Comparison of ENCODE assay signal across 14 cellular contexts in the genomic region with DNA sequence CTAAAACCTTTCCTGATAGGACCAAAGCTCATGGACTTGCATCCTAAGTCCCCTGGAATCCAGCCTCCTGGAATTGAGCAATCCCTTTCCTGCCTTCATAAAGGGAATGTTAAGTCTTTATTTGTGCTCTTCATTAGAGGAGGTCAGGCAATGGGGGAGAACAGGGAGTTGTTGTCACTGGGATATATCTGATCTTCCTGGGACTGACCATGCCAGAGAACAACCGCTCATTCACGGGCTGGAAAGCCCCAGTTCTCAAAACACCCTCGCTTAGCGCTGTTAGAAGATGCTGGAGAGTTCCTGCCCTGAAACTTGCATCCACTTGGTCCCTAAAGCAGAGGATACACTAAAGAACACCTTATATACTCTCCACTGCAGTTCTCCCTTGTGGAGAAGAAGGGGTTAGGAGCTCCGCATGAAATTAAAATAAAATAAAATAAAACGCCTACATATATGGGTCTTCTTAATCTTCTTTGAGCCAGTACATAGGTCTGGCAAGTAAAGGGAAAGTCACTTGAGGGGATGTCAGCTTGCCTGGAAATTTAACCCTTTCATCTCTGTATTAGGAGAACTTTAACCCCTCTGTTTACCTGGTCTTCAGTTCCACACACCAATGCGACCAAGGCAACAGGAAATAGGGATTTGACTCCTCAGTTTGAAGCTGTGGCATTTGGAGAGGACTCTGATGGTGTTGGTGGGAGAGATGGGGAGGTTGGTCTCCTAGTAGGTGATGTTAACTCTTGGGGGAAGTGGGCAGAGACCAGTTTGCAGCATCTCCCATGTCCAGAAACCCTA. TPM values are rescaled to one million over a fixed set of nuclear protein-coding genes. Genes with fewer than 3 reads are reported as not detected.
DNase-seq lines count a peak whose midpoint lies in the region; ATAC-seq and TF ChIP-seq lines count a peak whose summit lies in the region.
"Had no signal": no experiment of that assay in that cellular context is flagged by ENCODE, and none has a peak within 500 bp of the region (broad histone marks: within the 10 kb centered on the region; RNA-seq: fewer than 3 reads in every experiment).

No MANE protein-coding gene starts in this region.

- DNase-seq in AG10803 (ENCODE audit: low read depth) (peak; percentile 1), adipocyte (ENCODE audit: low read depth) (peak; percentile 1), Right ventricle myocardium superior (no peak)
- DNase-seq in activated CD4-positive, CD25-positive, alpha-beta regulatory T cell (lab: John Stamatoyannopoulos, UW): no peak
- no peak for DNase-seq in stimulated activated CD8-positive, alpha-beta memory T cell treated with anti-CD3 and anti-CD28 coated beads, Interleukin-4, amount 100 ng/mL, for 48 hours
- DNase-seq: activated T-cell treated with anti-CD3 and anti-CD28 coated beads, Interleukin-2, amount 50 U/mL, for 24 hours; DMS53; NCI-H2171; tibial artery had no signal

- no peaks in the 10 kb centered on the region for H3K9me3 Mint-ChIP-seq in nephron

- no peaks in the 10 kb centered on the region for H3K36me3 Mint-ChIP-seq in nephron (ENCODE audit: low read depth)

- peak overlapping the region; percentile 76 to 84 (median 82) for H3K4me3 Mint-ChIP-seq in nephron
- H3K4me3 Mint-ChIP-seq: activated T-cell treated with anti-CD3 and anti-CD28 coated beads, Interleukin-2, amount 50 U/mL, for 24 hours had no signal

- H3K27me3 Mint-ChIP-seq in nephron (ENCODE audit: low read depth): peaks cover 85% of the 10 kb centered on the region

- H3K27ac Mint-ChIP-seq in nephron: no peak overlapping the region
- H3K27ac Mint-ChIP-seq: activated T-cell treated with anti-CD3 and anti-CD28 coated beads, Interleukin-2, amount 50 U/mL, for 24 hours had no signal

- no peaks in the 10 kb centered on the region for H3K4me1 ChIP-seq in adipocyte (ENCODE audit: control insufficient read depth, insufficient read depth, low read length)
- H3K4me1 ChIP-seq: prostate gland had no signal

- peaks cover 34% of the 10 kb centered on the region for H3K27me3 ChIP-seq in adipocyte (replicated peaks; ENCODE audit: control insufficient read depth, insufficient read depth, low read length)

- intact Hi-C loops in Right ventricle myocardium superior (cut with DNase I): no loop called here

- no peaks in the 10 kb centered on the region for H3K36me3 ChIP-seq in adipocyte (ENCODE audit: control insufficient read depth, insufficient read depth, low read length, severe bottlenecking)
- H3K36me3 ChIP-seq: prostate gland, tibial artery had no signal

- peak; percentile 51 for ATAC-seq in Right ventricle myocardium superior (ENCODE audit: poor library complexity)
- ATAC-seq in GM19351 (IDR thresholded peaks at IDR 0.05; ENCODE audit: unreplicated experiment): no peak
- ATAC-seq in GM21367 (IDR thresholded peaks at IDR 0.05; ENCODE audit: unreplicated experiment): no peak
- ATAC-seq: Panc1 had no signal

- peaks cover 5% of the 10 kb centered on the region for H3K4me1 Mint-ChIP-seq in nephron

- no peaks in the 10 kb centered on the region for H3K9me3 ChIP-seq in adipocyte (ENCODE audit: control insufficient read depth, low read length)
- H3K9me3 ChIP-seq: prostate gland, tibial artery had no signal

- TF ChIP-seq CTCF in AG10803 (conservative IDR thresholded peaks at IDR 0.05; ENCODE audit: low read length): no peak
- no peak for TF ChIP-seq CTCF in nephron (IDR thresholded peaks at IDR 0.05; ENCODE audit: unreplicated experiment in 3 of 3)

- H3K9ac ChIP-seq in adipocyte (ENCODE audit: low read length): no peak overlapping the region

- H3K4me3 ChIP-seq in AG10803 (ENCODE audit: low read length) (no peak overlapping the region), adipocyte (ENCODE audit: low read length) (no peak overlapping the region)

RNA-seq across cellular contexts. Expression of a gene that starts 1.2 kb away (rescaled TPM):
- 1.7 TPM for total RNA-seq in Right ventricle myocardium superior

Comparison
In these comparisons a context has a peak if more than half of its experiments do, and no peak if none do; other contexts are left out.
1. DNase-seq: peak in AG10803 (single experiment) and adipocyte (single experiment); none in Right ventricle myocardium superior (single experiment), activated CD4-positive, CD25-positive, alpha-beta regulatory T cell (0 of 4) and stimulated activated CD8-positive, alpha-beta memory T cell treated with anti-CD3 and anti-CD28 coated beads, Interleukin-4, amount 100 ng/mL, for 48 hours (single experiment).